8 cellular contexts compared by ENCODE assay signal in the genomic region with DNA sequence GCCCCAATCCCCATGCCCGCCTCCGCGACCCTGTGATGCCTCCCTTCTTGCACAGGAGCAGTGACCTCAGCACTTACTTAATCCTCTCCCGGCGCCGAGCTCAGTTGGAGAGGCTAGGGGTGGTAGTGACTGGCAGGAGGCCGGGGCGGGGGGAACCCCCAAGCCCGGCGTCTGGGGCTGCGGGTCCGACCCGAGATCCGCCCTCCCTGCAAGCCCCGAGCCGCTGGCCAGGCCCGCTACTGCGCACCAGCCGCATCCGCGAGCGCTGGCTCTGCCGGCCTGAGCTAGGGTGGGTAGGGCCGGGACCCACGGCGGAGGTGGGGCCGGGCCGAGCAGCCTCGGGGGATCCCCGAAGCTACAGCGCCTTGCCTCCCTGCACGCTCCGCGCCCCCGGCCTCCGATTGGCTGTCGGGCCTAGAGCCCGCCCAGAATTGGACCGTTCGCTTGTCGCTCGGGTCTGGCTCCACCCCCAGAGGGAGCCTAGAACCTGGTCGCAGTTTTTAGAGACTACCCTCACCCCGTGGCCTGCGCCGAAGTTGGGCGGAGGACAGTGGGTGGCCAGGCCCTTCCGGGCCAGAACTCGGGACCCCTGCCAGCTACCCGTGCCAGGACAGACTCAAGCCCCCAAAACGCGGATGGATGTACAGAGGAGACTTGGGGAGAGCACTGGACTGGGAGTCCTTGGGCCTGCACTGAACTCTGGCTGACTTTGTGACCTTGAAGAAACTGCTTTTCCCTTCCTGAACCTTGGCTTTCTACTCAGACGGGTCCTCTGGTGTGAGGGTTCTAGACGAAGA. TPM values are rescaled to one million over a fixed set of nuclear protein-coding genes. Genes with fewer than 3 reads are reported as not detected.
DNase-seq lines count a peak whose midpoint lies in the region; ATAC-seq and TF ChIP-seq lines count a peak whose summit lies in the region.

A gene (minus strand): TSS at position 362 of the 797 bp plus-strand sequence. CDS start 2,048 bp downstream, outside the sequence.

- no peak for TF ChIP-seq RAD21 in liver (IDR thresholded peaks at IDR 0.05)

- no TSS peak for BruUV-seq in A673 (replicated peaks; lab: Mats Ljungman, UMichigan)

- H3K9me3 ChIP-seq in A673 (ENCODE audit: low read depth, low read length, poor library complexity, severe bottlenecking) (no peaks in the 10 kb centered on the region), liver (ENCODE audit: control insufficient read depth in 4 of 4, low read length in 3 of 4) (no peaks in the 10 kb centered on the region)

- H3K4me1 ChIP-seq in A673 (ENCODE audit: insufficient read depth, low read length, poor library complexity, severe bottlenecking), result no peaks in the 10 kb centered on the region
- peaks cover 12 to 50% (median 38%) of the 10 kb centered on the region in 4 donors for H3K4me1 ChIP-seq in liver (ENCODE audit: control insufficient read depth in 4 of 4, insufficient read depth in 4 of 4, low read length in 3 of 4)

- H3K27ac ChIP-seq in A673 (ENCODE audit: low read depth, low read length, poor library complexity, severe bottlenecking), result no peak within 1 kb of the TSS
- H3K27ac ChIP-seq in liver (ENCODE audit: low read depth in 1 of 2, low read length in 2 of 2), result no peak within 1 kb of the TSS

- H3K27me3 ChIP-seq in A673 (replicated peaks; ENCODE audit: insufficient read depth, low read depth, low read length, poor library complexity), result no peaks in the 10 kb centered on the region
- no peaks in the 10 kb centered on the region for H3K27me3 ChIP-seq in liver (ENCODE audit: control insufficient read depth in 4 of 4, insufficient read depth in 4 of 4, low read length in 3 of 4)

- WGBS in liver, result 7% methylated on average over 54 of the region's 54 CpGs

- CTCF ChIA-PET in A673 (lab: Charles Lee), result no interaction called here

- intact Hi-C loops in A673 (cut with micrococcal nuclease; ENCODE audit: unreplicated experiment), result loop anchor here (5.0 kb wide), 1 partner anchor 820 kb away; a partner anchor contains a TSS

- peak within 1 kb of the TSS in 1 of 2 donors; percentile 57 for H3K9ac ChIP-seq in liver (ENCODE audit: low read depth in 1 of 2, low read length in 2 of 2)

- POLR2A ChIA-PET in A673 (lab: Charles Lee; ENCODE audit: low non-redundant PET), result no interaction called here

- peak; percentile 86 for ATAC-seq in GM18861 (IDR thresholded peaks at IDR 0.05; ENCODE audit: unreplicated experiment)
- ATAC-seq in HG03103 (IDR thresholded peaks at IDR 0.05; ENCODE audit: low read depth, unreplicated experiment), result peak; percentile 75

- DNase-seq in A673 (ENCODE audit: low spot score) (peak; percentile 80), NCI-H526 (lab: John Stamatoyannopoulos, UW) (peak; percentile 58 to 88), dermis microvascular lymphatic vessel endothelial cell (ENCODE audit: low read depth in 2 of 2) (peak; percentile 45 to 84)
- peak; percentile 92 to 94 for DNase-seq in activated CD4-positive, alpha-beta T cell treated with anti-CD3 and anti-CD28 coated beads, Interleukin-2, amount 50 U/mL, for 4 hours
- DNase-seq in stimulated activated CD4-positive, alpha-beta T cell treated with anti-CD3 and anti-CD28 coated beads, Interleukin-2, amount 100 ng/mL, for 48 hours, result peak; percentile 92 to 93

- H3K4me3 ChIP-seq in A673 (ENCODE audit: low read depth, low read length, poor library complexity, severe bottlenecking) (peak within 1 kb of the TSS; percentile 62), liver (ENCODE audit: low read depth in 1 of 3, low read length in 3 of 3) (peak within 1 kb of the TSS; percentile 13 to 90 (median 15))

- no peaks in the 10 kb centered on the region for H3K36me3 ChIP-seq in A673 (ENCODE audit: insufficient read depth, low read length, poor library complexity, severe bottlenecking)
- no peaks in the 10 kb centered on the region for H3K36me3 ChIP-seq in liver (ENCODE audit: control insufficient read depth in 4 of 4, insufficient read depth in 3 of 4, low read depth in 1 of 4, low read length in 3 of 4)

- TF ChIP-seq CTCF in A673 (conservative IDR thresholded peaks at IDR 0.05; ENCODE audit: low read depth, low read length) (no peak), liver (IDR thresholded peaks at IDR 0.05; ENCODE audit: low read depth, low read length, missing input control) (no peak)

TF ChIP-seq in liver, 16 proteins besides CTCF, POLR2A, EP300 and RAD21:
- TF ChIP-seq NR2F2 (IDR thresholded peaks at IDR 0.05) (no peak), SP1 (IDR thresholded peaks at IDR 0.05) (peak; percentile 79)
- TF ChIP-seq, protein P1, sequence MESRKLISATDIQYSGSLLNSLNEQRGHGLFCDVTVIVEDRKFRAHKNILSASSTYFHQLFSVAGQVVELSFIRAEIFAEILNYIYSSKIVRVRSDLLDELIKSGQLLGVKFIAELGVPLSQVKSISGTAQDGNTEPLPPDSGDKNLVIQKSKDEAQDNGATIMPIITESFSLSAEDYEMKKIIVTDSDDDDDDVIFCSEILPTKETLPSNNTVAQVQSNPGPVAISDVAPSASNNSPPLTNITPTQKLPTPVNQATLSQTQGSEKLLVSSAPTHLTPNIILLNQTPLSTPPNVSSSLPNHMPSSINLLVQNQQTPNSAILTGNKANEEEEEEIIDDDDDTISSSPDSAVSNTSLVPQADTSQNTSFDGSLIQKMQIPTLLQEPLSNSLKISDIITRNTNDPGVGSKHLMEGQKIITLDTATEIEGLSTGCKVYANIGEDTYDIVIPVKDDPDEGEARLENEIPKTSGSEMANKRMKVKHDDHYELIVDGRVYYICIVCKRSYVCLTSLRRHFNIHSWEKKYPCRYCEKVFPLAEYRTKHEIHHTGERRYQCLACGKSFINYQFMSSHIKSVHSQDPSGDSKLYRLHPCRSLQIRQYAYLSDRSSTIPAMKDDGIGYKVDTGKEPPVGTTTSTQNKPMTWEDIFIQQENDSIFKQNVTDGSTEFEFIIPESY (IDR thresholded peaks at IDR 0.05), result no peak

RNA-seq across cellular contexts. Expression of the gene that starts here (rescaled TPM):
- total RNA-seq in A673 (2021) (1.5 and 4.9 TPM in 2 replicates), dermis microvascular lymphatic vessel endothelial cell (1.5 and 1.9 TPM in 2 replicates), liver (1 to 10 TPM; 1.8 to 2.7 TPM)
- polyA plus RNA-seq in liver, result 1 to 10 TPM in 1 of 2 donors, under 1 TPM in 1; 0.54 to 1.1 TPM
